18 cellular contexts compared by ENCODE assay signal in the genomic region with DNA sequence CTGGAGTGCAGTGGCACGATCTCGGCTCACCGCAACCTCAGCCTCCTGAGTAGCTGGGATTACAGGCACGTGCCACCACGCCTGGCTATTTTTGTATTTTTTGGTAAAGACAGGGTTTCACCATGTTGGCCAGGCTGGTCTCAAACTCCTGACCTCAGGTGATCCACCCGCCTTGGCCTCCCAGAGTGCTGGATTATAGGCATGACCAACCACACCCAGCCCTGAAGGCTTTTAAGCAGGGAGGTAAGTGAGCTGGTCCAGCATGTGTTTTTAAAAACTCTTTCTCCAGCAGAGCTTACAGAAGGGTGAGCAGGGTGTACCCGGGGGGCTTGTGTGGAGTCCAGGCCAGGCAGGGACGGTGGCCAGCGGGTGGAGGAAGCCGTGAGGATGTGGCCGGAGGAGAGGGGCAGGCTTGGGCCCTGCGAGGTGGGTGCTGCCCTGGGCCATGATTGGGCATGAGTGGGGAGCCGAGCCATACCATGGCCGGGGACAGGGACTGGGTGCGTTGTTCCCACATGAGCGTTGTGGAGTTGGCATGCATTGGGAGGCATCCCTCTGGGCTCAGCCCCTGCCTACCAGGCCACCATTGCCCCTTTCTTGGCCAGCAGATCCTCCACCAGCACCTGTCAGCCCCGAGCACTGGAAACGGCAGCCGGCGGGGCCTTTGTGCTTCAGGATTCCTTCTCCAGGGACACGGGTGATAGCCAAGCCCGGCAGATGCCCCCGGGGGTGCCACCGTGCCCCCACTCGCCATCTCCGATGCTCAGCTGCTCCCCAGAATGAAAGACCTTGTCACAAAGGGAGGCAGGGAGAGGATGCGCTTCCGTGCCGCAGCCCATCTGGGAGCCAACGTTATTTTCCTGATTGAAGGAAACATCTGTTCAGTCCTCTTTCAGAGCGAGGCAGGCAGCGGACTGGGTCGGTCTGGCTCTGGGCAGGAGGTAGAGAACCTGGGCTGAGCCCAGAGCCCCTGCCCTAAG.
DNase-seq lines count a peak whose midpoint lies in the region; ATAC-seq, FAIRE-seq and TF ChIP-seq lines count a peak whose summit lies in the region.
"Had no signal": no experiment of that assay in that cellular context is flagged by ENCODE, and none has a peak within 500 bp of the region (broad histone marks: within the 10 kb centered on the region; RNA-seq: fewer than 3 reads in every experiment).

No MANE protein-coding gene starts in this region.

- ATAC-seq in HG02623 (IDR thresholded peaks at IDR 0.05; ENCODE audit: unreplicated experiment) (no peak), GM19328 (IDR thresholded peaks at IDR 0.05; ENCODE audit: unreplicated experiment) (no peak), HG03135 (IDR thresholded peaks at IDR 0.05; ENCODE audit: unreplicated experiment) (no peak)
- no peak for ATAC-seq in activated CD8-positive, alpha-beta memory T cell treated with anti-CD3 and anti-CD28 coated beads, Interleukin-2, amount 10 ng/mL, durations not matched to agents 7 days and 5 days
- ATAC-seq: activated CD4-positive, alpha-beta T cell treated with anti-CD3 and anti-CD28 coated beads for 36 hours; stimulated activated naive CD8-positive, alpha-beta T cell treated with anti-CD3 and anti-CD28 coated beads, Interleukin-15, Interleukin-2, amounts not matched to agents 100 U/mL and 50 U/mL, for 24 hours had no signal

- peak overlapping the region in 33 of 59 donors; percentile 1 to 47 (median 21) for H3K4me3 ChIP-seq in dorsolateral prefrontal cortex
- H3K4me3 ChIP-seq: Peyer's patch had no signal

- no peaks in the 10 kb centered on the region for H3K9me3 Mint-ChIP-seq in activated CD8-positive, alpha-beta memory T cell treated with anti-CD3 and anti-CD28 coated beads, Interleukin-2, amount 10 ng/mL, durations not matched to agents 7 days and 5 days (ENCODE audit: low read depth)
- H3K9me3 Mint-ChIP-seq: memory B cell had no signal

- H3K27me3 ChIP-seq in dorsolateral prefrontal cortex = no peaks in the 10 kb centered on the region
- H3K27me3 ChIP-seq: Peyer's patch had no signal

- CTCF ChIA-PET in activated CD8-positive, alpha-beta memory T cell treated with anti-CD3 and anti-CD28 coated beads, Interleukin-2, amount 10 ng/mL, durations not matched to agents 7 days and 5 days (lab: Charles Lee) = interaction anchor here (1.0 to 1.3 kb wide), 3 partner anchors 31 to 287 kb away, joined by 3 to 5 read pairs (median 3); no protein-coding TSS in a partner anchor

- H3K4me3 Mint-ChIP-seq in activated CD8-positive, alpha-beta memory T cell treated with anti-CD3 and anti-CD28 coated beads, Interleukin-2, amount 10 ng/mL, durations not matched to agents 7 days and 5 days = no peak overlapping the region
- H3K4me3 Mint-ChIP-seq: activated CD4-positive, alpha-beta T cell treated with anti-CD3 and anti-CD28 coated beads for 36 hours; memory B cell had no signal

- no peak for TF ChIP-seq CTCF in dorsolateral prefrontal cortex (IDR thresholded peaks at IDR 0.05 in 54 of 56, conservative IDR thresholded peaks at IDR 0.05 in 2 of 56; ENCODE audit: low read depth in 1 of 56, partially characterized antibody in 56 of 56)

- no peaks in the 10 kb centered on the region for H3K27me3 Mint-ChIP-seq in activated CD8-positive, alpha-beta memory T cell treated with anti-CD3 and anti-CD28 coated beads, Interleukin-2, amount 10 ng/mL, durations not matched to agents 7 days and 5 days
- H3K27me3 Mint-ChIP-seq: activated CD4-positive, alpha-beta T cell treated with anti-CD3 and anti-CD28 coated beads for 36 hours; memory B cell had no signal

- H3K4me1 Mint-ChIP-seq in activated CD8-positive, alpha-beta memory T cell treated with anti-CD3 and anti-CD28 coated beads, Interleukin-2, amount 10 ng/mL, durations not matched to agents 7 days and 5 days = peaks cover 28% of the 10 kb centered on the region

- no peaks in the 10 kb centered on the region for H3K36me3 Mint-ChIP-seq in activated CD8-positive, alpha-beta memory T cell treated with anti-CD3 and anti-CD28 coated beads, Interleukin-2, amount 10 ng/mL, durations not matched to agents 7 days and 5 days
- H3K36me3 Mint-ChIP-seq: memory B cell had no signal

- peak overlapping the region; percentile 21 to 100 (median 98) for H3K27ac ChIP-seq in dorsolateral prefrontal cortex
- H3K27ac ChIP-seq: Peyer's patch had no signal

- intact Hi-C loops in dorsolateral prefrontal cortex (cut with DNase I) = no loop called here

- no peak for TF ChIP-seq POLR2A in GM12891 (IDR thresholded peaks at IDR 0.05; ENCODE audit: low read depth, low read length)

- DNase-seq in GM12891 (ENCODE audit: insufficient read length, low spot score) (no peak), NCI-H2171 (lab: John Stamatoyannopoulos, UW) (peak; percentile 87), dorsolateral prefrontal cortex (peak in 1 of 10 donors; percentile 62), pons (ENCODE audit: low spot score) (peak; percentile 61)
- no peak for DNase-seq in activated CD8-positive, alpha-beta memory T cell treated with anti-CD3 and anti-CD28 coated beads, Interleukin-2, amount 10 ng/mL, durations not matched to agents 7 days and 5 days
- DNase-seq: activated CD4-positive, alpha-beta T cell treated with anti-CD3 and anti-CD28 coated beads for 36 hours; activated CD8-positive, alpha-beta memory T cell treated with anti-CD3 and anti-CD28 coated beads, Interleukin-2, amount 50 U/mL, for 4 hours; activated effector memory CD4-positive, alpha-beta T cell treated with anti-CD3 and anti-CD28 coated beads, Interleukin-2, amount 50 U/mL, for 16 hours; amniotic stem cell; NCI-H1048; NCI-H748 treated with DMSO at 0.1 percent for 48 hours; Peyer's patch; stimulated activated naive CD8-positive, alpha-beta T cell treated with anti-CD3 and anti-CD28 coated beads, Interleukin-15, Interleukin-2, amounts not matched to agents 100 U/mL and 50 U/mL, for 24 hours had no signal

- no peak overlapping the region for H3K27ac Mint-ChIP-seq in activated CD8-positive, alpha-beta memory T cell treated with anti-CD3 and anti-CD28 coated beads, Interleukin-2, amount 10 ng/mL, durations not matched to agents 7 days and 5 days
- H3K27ac Mint-ChIP-seq: memory B cell had no signal

- peak; percentile 23 for FAIRE-seq in GM12891 (lab: Jason Lieb, UNC)
- FAIRE-seq: H54 had no signal

TF ChIP-seq in GM12891, 5 proteins besides CTCF, POLR2A, EP300 and RAD21:
- TF ChIP-seq POLR2AphosphoS5 (IDR thresholded peaks at IDR 0.05; ENCODE audit: low read depth, low read length) (no peak), PAX5 (IDR thresholded peaks at IDR 0.05; ENCODE audit: insufficient read depth, low read length, severe bottlenecking) (no peak), TAF1 (IDR thresholded peaks at IDR 0.05; ENCODE audit: low read depth, low read length) (no peak)
TF ChIP-seq in GM12891: peak in this region for 0.

Comparison
In these comparisons a context has a peak if more than half of its experiments do, and no peak if none do; other contexts are left out.
1. DNase-seq: peak in NCI-H2171 (single experiment) and pons (single experiment); none in GM12891 (single experiment) and activated CD8-positive, alpha-beta memory T cell treated with anti-CD3 and anti-CD28 coated beads, Interleukin-2, amount 10 ng/mL, durations not matched to agents 7 days and 5 days (single experiment).